14 cellular contexts compared by ENCODE assay signal in genomic region chr14:68235011-68235410, GRCh38.
"Had no signal": no experiment of that assay in that cellular context is flagged by ENCODE, and none has a peak within 500 bp of the region (broad histone marks: within the 10 kb centered on the region; RNA-seq: fewer than 3 reads in every experiment).

No MANE protein-coding gene starts in this region.

- DNase-seq: activated CD4-positive, alpha-beta T cell treated with anti-CD3 and anti-CD28 coated beads, Interleukin-2, amount 50 U/mL, for 4 hours; activated CD4-positive, CD25-positive, alpha-beta regulatory T cell treated with anti-CD3 and anti-CD28 coated beads, Interleukin-2, amount 50 U/mL, for 72 hours; activated gamma-delta T cell treated with Interleukin-2 at 50 U/mL for 16 hours; activated naive CD8-positive, alpha-beta T cell treated with anti-CD3 and anti-CD28 coated beads for 36 hours; activated T-cell treated with anti-CD3 and anti-CD28 coated beads, Interleukin-2, amount 50 U/mL, for 48 hours; anterior cingulate cortex; esophagus squamous epithelium; heart left ventricle; kidney; left ventricle myocardium superior; pancreas; retina had no signal

- H3K4me3 ChIP-seq: esophagus squamous epithelium, heart left ventricle, pancreas, skin epidermis had no signal

- H3K9me3 ChIP-seq: esophagus squamous epithelium, heart left ventricle, pancreas had no signal

- FAIRE-seq: frontal cortex, pancreas had no signal

- H3K36me3 ChIP-seq: esophagus squamous epithelium, heart left ventricle, pancreas had no signal

- H3K27me3 ChIP-seq: esophagus squamous epithelium, heart left ventricle, pancreas had no signal

- ATAC-seq: heart left ventricle, left ventricle myocardium superior, pancreas had no signal
